ENCODE assay signal across 15 cellular contexts in genomic region chr17:8337802-8338744, GRCh38. TPM values are rescaled to one million over a fixed set of nuclear protein-coding genes. Genes with fewer than 3 reads are reported as not detected.
A peak's percentile ranks its signal among the peaks of the same experiment; 100 is the strongest.
DNase-seq lines count a peak whose midpoint lies in the region; ATAC-seq, FAIRE-seq and TF ChIP-seq lines count a peak whose summit lies in the region.
"Had no signal": no experiment of that assay in that cellular context is flagged by ENCODE, and none has a peak within 500 bp of the region (broad histone marks: within the 10 kb centered on the region; RNA-seq: fewer than 3 reads in every experiment).

No MANE protein-coding gene starts in this region.

- POLR2A ChIA-PET in CD4-positive, alpha-beta memory T cell (lab: Charles Lee; ENCODE audit: partially characterized antibody), result no interaction called here

- H3K4me1 Mint-ChIP-seq in activated naive CD4-positive, alpha-beta T cell treated with anti-CD3 and anti-CD28 coated beads, Interleukin-2, amount 50 U/mL, for 24 hours, result peaks cover 10% of the 10 kb centered on the region
- H3K4me1 Mint-ChIP-seq in CD4-positive, alpha-beta memory T cell, result peaks cover 0 to 8% (median 7%) of the 10 kb centered on the region in 4 donors

- H3K36me3 ChIP-seq in OCI-LY3 (replicated peaks; ENCODE audit: low read depth, low read length), result no peaks in the 10 kb centered on the region
- no peaks in the 10 kb centered on the region for H3K36me3 ChIP-seq in thoracic aorta
- no peaks in the 10 kb centered on the region for H3K36me3 ChIP-seq in pancreas
- no peaks in the 10 kb centered on the region for H3K36me3 ChIP-seq in CD4-positive, alpha-beta memory T cell (ENCODE audit: insufficient read depth, low read length)
- H3K36me3 ChIP-seq: neutrophil had no signal

- FAIRE-seq in pancreas (lab: Jason Lieb, UNC), result no peak

- no peaks in the 10 kb centered on the region for H3K9me3 Mint-ChIP-seq in activated naive CD4-positive, alpha-beta T cell treated with anti-CD3 and anti-CD28 coated beads, Interleukin-2, amount 50 U/mL, for 24 hours
- H3K9me3 Mint-ChIP-seq in CD4-positive, alpha-beta memory T cell, result no peaks in the 10 kb centered on the region

- CTCF ChIA-PET in CD4-positive, alpha-beta memory T cell (lab: Charles Lee; ENCODE audit: partially characterized antibody), result interaction anchor here (1.1 kb wide), 1 partner anchor 245 kb away, joined by 3 read pairs; no protein-coding TSS in a partner anchor

- intact Hi-C loops in pancreas (cut with DNase I), result no loop called here
- intact Hi-C loops in CD4-positive, alpha-beta memory T cell (cut with micrococcal nuclease), result no loop called here

- peak overlapping the region; percentile 45; the same call in 1 of the 2 replicates for H2AFZ ChIP-seq in OCI-LY3 (ENCODE audit: low read depth, low read length)

- H3K4me3 ChIP-seq in OCI-LY3 (ENCODE audit: low read length) (peak overlapping the region; percentile 55), fibroblast of villous mesenchyme (ENCODE audit: low read depth, low read length) (no peak overlapping the region), thoracic aorta (peak overlapping the region; percentile 37), pancreas (no peak overlapping the region)
- no peak overlapping the region for H3K4me3 ChIP-seq in CD4-positive, alpha-beta memory T cell (ENCODE audit: low read length in 2 of 2)
- H3K4me3 ChIP-seq: testis had no signal

- H3K9me3 ChIP-seq in OCI-LY3 (ENCODE audit: insufficient read depth, low read length), result no peaks in the 10 kb centered on the region
- no peaks in the 10 kb centered on the region for H3K9me3 ChIP-seq in thoracic aorta
- no peaks in the 10 kb centered on the region for H3K9me3 ChIP-seq in pancreas
- no peaks in the 10 kb centered on the region for H3K9me3 ChIP-seq in CD4-positive, alpha-beta memory T cell (ENCODE audit: control insufficient read depth in 1 of 2, low read length in 2 of 2)
- H3K9me3 ChIP-seq: neutrophil, testis had no signal

- no peaks in the 10 kb centered on the region for H3K27me3 Mint-ChIP-seq in activated naive CD4-positive, alpha-beta T cell treated with anti-CD3 and anti-CD28 coated beads, Interleukin-2, amount 50 U/mL, for 24 hours
- peaks cover 1 to 4% of the 10 kb centered on the region in 2 donors for H3K27me3 Mint-ChIP-seq in CD4-positive, alpha-beta memory T cell

- H3K27me3 ChIP-seq in OCI-LY3 (ENCODE audit: low read depth, low read length) (no peaks in the 10 kb centered on the region), thoracic aorta (replicated peaks; ENCODE audit: insufficient read depth) (no peaks in the 10 kb centered on the region), pancreas (no peaks in the 10 kb centered on the region)
- no peaks in the 10 kb centered on the region for H3K27me3 ChIP-seq in CD4-positive, alpha-beta memory T cell (ENCODE audit: insufficient read depth, low read length)
- H3K27me3 ChIP-seq: testis had no signal

- TF ChIP-seq CTCF in OCI-LY3 (IDR thresholded peaks at IDR 0.05; ENCODE audit: low read depth, low read length) (no peak), fibroblast of villous mesenchyme (IDR thresholded peaks at IDR 0.05; ENCODE audit: insufficient read depth, low read depth, low read length) (no peak), thoracic aorta (IDR thresholded peaks at IDR 0.05) (no peak), pancreas (IDR thresholded peaks at IDR 0.05) (no peak)

- WGBS in pancreas, 2 donors, result 40 to 48% methylated on average over 11 of the region's 11 CpGs

- no peaks in the 10 kb centered on the region for H3K36me3 Mint-ChIP-seq in activated naive CD4-positive, alpha-beta T cell treated with anti-CD3 and anti-CD28 coated beads, Interleukin-2, amount 50 U/mL, for 24 hours
- H3K36me3 Mint-ChIP-seq in CD4-positive, alpha-beta memory T cell, result no peaks in the 10 kb centered on the region

- peak overlapping the region; percentile 11 for H3K4me3 Mint-ChIP-seq in activated naive CD4-positive, alpha-beta T cell treated with anti-CD3 and anti-CD28 coated beads, Interleukin-2, amount 50 U/mL, for 24 hours
- H3K4me3 Mint-ChIP-seq in CD4-positive, alpha-beta memory T cell, result peak overlapping the region in 4 of 8 donors; percentile 27 to 53 (median 46)

- H3K4me1 ChIP-seq in OCI-LY3 (ENCODE audit: low read length) (peaks cover 9% of the 10 kb centered on the region; the same call in 1 of the 2 replicates), thoracic aorta (ENCODE audit: control insufficient read depth in 1 of 2, low read depth in 2 of 2) (no peaks in the 10 kb centered on the region), pancreas (no peaks in the 10 kb centered on the region)
- no peaks in the 10 kb centered on the region for H3K4me1 ChIP-seq in CD4-positive, alpha-beta memory T cell (ENCODE audit: insufficient read depth, low read length)

- no peak for DNase-seq in activated naive CD4-positive, alpha-beta T cell (lab: John Stamatoyannopoulos, UW)
- DNase-seq in fibroblast of villous mesenchyme (ENCODE audit: low read depth) (peak; percentile 30), thoracic aorta (ENCODE audit: low spot score) (no peak), pancreas (no peak)
- DNase-seq in CD4-positive, alpha-beta memory T cell, result no peak
- DNase-seq: AML-193; amniotic stem cell; NCI-H2081; Right ventricle myocardium superior; stimulated activated CD4-positive, alpha-beta T cell treated with anti-CD3 and anti-CD28 coated beads, Interleukin-4, amount 100 ng/mL, for 1 hour; testis had no signal

- H3K27ac Mint-ChIP-seq in activated naive CD4-positive, alpha-beta T cell treated with anti-CD3 and anti-CD28 coated beads, Interleukin-2, amount 50 U/mL, for 24 hours, result peak overlapping the region; percentile 30
- peak overlapping the region in 3 of 7 donors; percentile 8 to 48 (median 48) for H3K27ac Mint-ChIP-seq in CD4-positive, alpha-beta memory T cell

- H3K27ac ChIP-seq in OCI-LY3 (ENCODE audit: low read length) (no peak overlapping the region), thoracic aorta (no peak overlapping the region), pancreas (no peak overlapping the region)
- H3K27ac ChIP-seq in CD4-positive, alpha-beta memory T cell (ENCODE audit: low read depth, low read length), result no peak overlapping the region
- H3K27ac ChIP-seq: neutrophil, testis had no signal

- 0 out of 2 replicates have a peak overlapping the region, but pooled peaks have one; percentile 4 for H3K9ac ChIP-seq in OCI-LY3 (ENCODE audit: low read length)

- ATAC-seq in thoracic aorta (ENCODE audit: insufficient number of reproducible peaks, low FRiP score, low read depth), result no peak
- no peak for ATAC-seq in pancreas
- ATAC-seq in GM18870 (IDR thresholded peaks at IDR 0.05; ENCODE audit: unreplicated experiment), result no peak

- peak overlapping the region; percentile 67 for H3K4me2 ChIP-seq in OCI-LY3 (ENCODE audit: low read length)

- no peaks in the 10 kb centered on the region for H3K79me2 ChIP-seq in OCI-LY3 (ENCODE audit: low read length)

- H4K20me1 ChIP-seq in OCI-LY3 (ENCODE audit: insufficient read depth, low read length), result no peaks in the 10 kb centered on the region

RNA-seq across cellular contexts. Expression of gene ODF4, which starts 1.6 kb away (rescaled TPM):
- total RNA-seq in fibroblast of villous mesenchyme (not detected in 2 replicates), thoracic aorta (not detected), pancreas (not detected)
- polyA plus RNA-seq in pancreas, result not detected
- not detected for total RNA-seq in CD4-positive, alpha-beta memory T cell
- not detected for polyA plus RNA-seq in CD4-positive, alpha-beta memory T cell
- total RNA-seq: Right ventricle myocardium superior had no signal

RNA-seq across cellular contexts. Expression of gene ARHGEF15, which starts 28.0 kb away (rescaled TPM):
- not detected in 2 replicates for total RNA-seq in fibroblast of villous mesenchyme
- total RNA-seq in thoracic aorta, result 10 to 100 TPM in 1 of 2 donors, 1 to 10 TPM in 1; 7.4 to 32.1 TPM
- 1 to 10 TPM; 1.7 to 3.2 (median 2.0) TPM for total RNA-seq in pancreas
- polyA plus RNA-seq in pancreas, result 10 to 100 TPM; 12.4 to 23.9 TPM
- not detected for total RNA-seq in CD4-positive, alpha-beta memory T cell
- not detected for polyA plus RNA-seq in CD4-positive, alpha-beta memory T cell

RNA-seq across cellular contexts. Expression of gene SLC25A35, which starts 42.9 kb away (rescaled TPM):
- total RNA-seq in fibroblast of villous mesenchyme, result 0.86 and 0.97 TPM in 2 replicates
- 1 to 10 TPM; 1.8 to 6.1 TPM for total RNA-seq in thoracic aorta
- 10 to 100 TPM in 1 of 6 donors, 1 to 10 TPM in 5; 1.1 to 12.2 (median 2.7) TPM for total RNA-seq in pancreas
- 1 to 10 TPM; 7.3 to 9.5 TPM for polyA plus RNA-seq in pancreas
- total RNA-seq in CD4-positive, alpha-beta memory T cell, result 1 to 10 TPM; 7.3 to 8.4 TPM
- 1 to 10 TPM in 1 of 2 donors, under 1 TPM in 1; 0.86 to 1.1 TPM for polyA plus RNA-seq in CD4-positive, alpha-beta memory T cell

RNA-seq across cellular contexts. Expression of gene RPL26, which starts 44.9 kb away (rescaled TPM):
- 2,045 and 2,110 TPM in 2 replicates for total RNA-seq in fibroblast of villous mesenchyme
- total RNA-seq in thoracic aorta, result 1,000 to 10,000 TPM; 1,235 to 1,884 TPM
- total RNA-seq in pancreas, result 1,000 to 10,000 TPM in 3 of 6 donors, 100 to 1,000 TPM in 3; 608 to 1,143 (median 994) TPM
- 1,000 to 10,000 TPM; 1,120 to 1,890 TPM for polyA plus RNA-seq in pancreas
- 1,000 to 10,000 TPM; 2,761 to 2,878 TPM for total RNA-seq in CD4-positive, alpha-beta memory T cell
- polyA plus RNA-seq in CD4-positive, alpha-beta memory T cell, result 1,000 to 10,000 TPM; 1,274 to 1,731 TPM

Comparison
In these comparisons a context has a peak if more than half of its experiments do, and no peak if none do; other contexts are left out.
1. H3K4me3 ChIP-seq: peak in OCI-LY3 (single experiment) and thoracic aorta (single experiment); none in fibroblast of villous mesenchyme (single experiment), pancreas (0 of 4) and CD4-positive, alpha-beta memory T cell (0 of 2).